8 cellular contexts compared by ENCODE assay signal in the genomic region with DNA sequence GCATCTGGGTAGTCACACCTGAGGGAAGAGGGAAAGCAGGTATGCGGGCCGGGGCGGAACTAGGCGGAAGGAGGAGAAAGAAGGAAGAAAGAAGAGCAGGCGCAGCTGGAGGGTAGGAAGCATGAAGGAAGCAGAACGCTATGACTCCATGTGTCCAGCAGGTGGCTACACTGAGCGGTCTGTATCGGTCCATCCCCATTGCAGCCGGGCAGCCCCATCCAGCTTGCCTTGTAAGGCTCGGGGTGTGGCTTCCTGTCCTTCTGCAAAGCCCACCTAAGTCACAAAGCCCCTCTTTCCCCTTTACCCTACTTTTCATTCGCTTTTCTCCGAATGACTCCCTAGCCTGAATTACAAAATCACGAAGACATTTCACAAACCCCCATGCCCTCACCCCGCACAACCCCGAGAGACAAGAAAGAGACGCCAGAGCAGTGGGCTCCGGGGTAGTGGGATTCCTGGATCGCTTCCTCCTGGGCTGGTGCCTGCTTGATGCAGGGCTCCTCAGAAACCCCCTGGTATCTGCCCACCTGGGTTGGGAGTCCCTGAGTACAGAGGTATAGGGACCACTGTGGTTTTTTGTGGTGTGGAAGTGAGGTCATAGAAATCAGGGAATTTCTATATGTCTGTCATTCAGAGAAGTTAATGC. TPM values are rescaled to one million over a fixed set of nuclear protein-coding genes. Genes with fewer than 3 reads are reported as not detected.
DNase-seq lines count a peak whose midpoint lies in the region; ATAC-seq and TF ChIP-seq lines count a peak whose summit lies in the region.

No MANE protein-coding gene starts in this region.

- H3K4me1 ChIP-seq in esophagus muscularis mucosa: peaks cover 6 to 16% (median 8%) of the 10 kb centered on the region in 4 donors

- WGBS in esophagus muscularis mucosa: 35% methylated on average over 18 of the region's 18 CpGs

- H3K27ac Mint-ChIP-seq in natural killer cell: peak overlapping the region in 1 of 2 donors; percentile 35

- peak; percentile 81 for DNase-seq in Ammon's horn (ENCODE audit: low spot score)
- DNase-seq in NOMO-1 treated with DMSO at 0.1 percent for 48 hours (lab: John Stamatoyannopoulos, UW; ENCODE audit: unreplicated experiment): peak; percentile 53
- DNase-seq in activated T-cell treated with anti-CD3 and anti-CD28 coated beads for 1 hour (ENCODE audit: low read depth): peak; percentile 45
- no peak for DNase-seq in esophagus muscularis mucosa (ENCODE audit: extremely low spot score)
- DNase-seq in natural killer cell: peak; percentile 44
- peak; percentile 73 for DNase-seq in stimulated activated naive CD8-positive, alpha-beta T cell treated with anti-CD3 and anti-CD28 coated beads, Interleukin-15, Interleukin-2, amounts not matched to agents 100 U/mL and 50 U/mL, for 24 hours

- H3K4me3 Mint-ChIP-seq in natural killer cell: no peak overlapping the region

- TF ChIP-seq CTCF in esophagus muscularis mucosa (IDR thresholded peaks at IDR 0.05): peak; percentile 57 to 81 (median 66)
- TF ChIP-seq CTCF in natural killer cell (IDR thresholded peaks at IDR 0.05): peak; percentile 77

- intact Hi-C loops in esophagus muscularis mucosa (cut with DNase I) (no loop called here), natural killer cell (cut with micrococcal nuclease) (loop anchor here (1.0 to 5.0 kb wide), 3 partner anchors 104 to 494 kb away; partner anchors contain the start of gene APOA1)

- H3K27ac ChIP-seq in esophagus muscularis mucosa (replicated peaks in 1 of 4): no peak overlapping the region

- peak; percentile 75 for ATAC-seq in GM18909 (IDR thresholded peaks at IDR 0.05; ENCODE audit: poor library complexity, unreplicated experiment)
- peak; percentile 80 for ATAC-seq in HG03439 (IDR thresholded peaks at IDR 0.05; ENCODE audit: unreplicated experiment)
- ATAC-seq in natural killer cell: peak; percentile 82 to 99 (median 97)
- peak; percentile 82 for ATAC-seq in stimulated activated naive CD8-positive, alpha-beta T cell treated with anti-CD3 and anti-CD28 coated beads, Interleukin-15, Interleukin-2, amounts not matched to agents 100 U/mL and 50 U/mL, for 24 hours

- TF ChIP-seq EP300 in esophagus muscularis mucosa (IDR thresholded peaks at IDR 0.05): no peak

- no peaks in the 10 kb centered on the region for H3K9me3 Mint-ChIP-seq in natural killer cell

- H3K36me3 ChIP-seq in esophagus muscularis mucosa: no peaks in the 10 kb centered on the region

- no peak for TF ChIP-seq POLR2A in esophagus muscularis mucosa (IDR thresholded peaks at IDR 0.05; ENCODE audit: low read depth)

- H3K4me3 ChIP-seq in esophagus muscularis mucosa: no peak overlapping the region

- H3K27me3 Mint-ChIP-seq in natural killer cell (ENCODE audit: low read depth in 2 of 2): peaks cover 0 to 5% of the 10 kb centered on the region in 2 donors

- no peaks in the 10 kb centered on the region for H3K36me3 Mint-ChIP-seq in natural killer cell

- peaks cover 0 to 29% (median 0%) of the 10 kb centered on the region in 4 donors for H3K27me3 ChIP-seq in esophagus muscularis mucosa

- peaks cover 12 to 16% of the 10 kb centered on the region in 2 donors for H3K4me1 Mint-ChIP-seq in natural killer cell

- H3K9me3 ChIP-seq in esophagus muscularis mucosa: no peaks in the 10 kb centered on the region

RNA-seq across cellular contexts. Expression of gene BUD13, which starts 39.9 kb away (rescaled TPM):
- total RNA-seq in esophagus muscularis mucosa (10 to 100 TPM; 10.8 to 17.1 (median 12.5) TPM), natural killer cell (10 to 100 TPM; 13.5 to 16.0 (median 13.7) TPM)

RNA-seq across cellular contexts. Expression of gene ZPR1, which starts 55.0 kb away (rescaled TPM):
- 10 to 100 TPM; 18.3 to 46.4 (median 34.7) TPM for total RNA-seq in esophagus muscularis mucosa
- total RNA-seq in natural killer cell: 100 to 1,000 TPM in 1 of 3 donors, 10 to 100 TPM in 2; 92.0 to 107 (median 92.6) TPM

RNA-seq across cellular contexts. Expression of gene APOA5, which starts 58.8 kb away (rescaled TPM):
- total RNA-seq in esophagus muscularis mucosa (not detected), natural killer cell (not detected)
